Comparison of ENCODE assay signal across 15 cellular contexts in the genomic region with DNA sequence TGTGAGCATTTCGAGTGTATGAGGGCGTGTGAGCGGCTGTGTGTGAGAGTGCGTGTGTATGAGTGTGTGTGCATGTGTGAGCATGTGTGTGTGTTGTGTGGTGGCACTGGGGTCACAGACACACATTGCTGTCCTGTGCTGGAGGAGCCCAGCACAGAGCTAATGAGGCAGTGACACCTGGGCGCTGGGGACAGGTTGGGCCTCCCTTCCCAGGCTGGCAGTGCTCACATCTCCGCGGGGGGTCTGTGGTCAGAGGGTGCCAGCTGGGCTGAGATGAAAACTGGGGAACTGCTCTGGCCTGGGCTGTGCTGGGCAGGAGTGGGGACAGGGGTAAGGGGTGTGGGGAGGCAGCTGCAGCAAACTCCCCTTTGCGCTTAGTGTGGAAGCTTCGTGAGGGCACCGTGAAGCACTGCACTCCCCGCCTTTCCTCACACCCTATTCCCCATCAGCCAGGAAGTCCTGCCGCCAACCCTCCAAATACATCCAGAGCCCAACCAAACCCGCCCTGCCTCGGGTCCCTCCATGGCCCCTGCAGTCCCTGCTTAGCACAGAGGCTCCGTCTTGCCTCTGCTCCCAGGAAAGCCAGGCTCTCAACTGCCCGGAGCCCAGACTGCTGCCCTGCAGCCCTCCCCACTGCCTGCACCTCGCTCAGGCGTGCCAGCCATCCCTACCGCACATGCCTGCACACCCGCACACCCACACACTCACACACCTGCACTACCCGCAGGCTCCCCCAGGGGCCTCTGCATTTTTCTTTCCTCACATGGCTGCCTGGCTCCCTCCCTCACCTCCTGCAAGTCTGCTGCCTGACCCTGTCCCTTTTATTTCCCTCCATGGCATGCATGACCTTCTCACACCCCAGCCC.
DNase-seq lines count a peak whose midpoint lies in the region; ATAC-seq, FAIRE-seq and TF ChIP-seq lines count a peak whose summit lies in the region.
"Had no signal": no experiment of that assay in that cellular context is flagged by ENCODE, and none has a peak within 500 bp of the region (broad histone marks: within the 10 kb centered on the region; RNA-seq: fewer than 3 reads in every experiment).

No MANE protein-coding gene starts in this region.

- peak; percentile 38 for DNase-seq in DMS53 (lab: John Stamatoyannopoulos, UW)
- no peak for DNase-seq in DMS53 treated with DMSO at 0.1 percent for 48 hours (lab: John Stamatoyannopoulos, UW; ENCODE audit: unreplicated experiment)
- no peak for DNase-seq in bronchial epithelial cell (ENCODE audit: low read depth)
- DNase-seq in neural crest cell (ENCODE audit: low read depth, low spot score), result no peak
- no peak for DNase-seq in urothelium cell line (ENCODE audit: low spot score)
- DNase-seq in activated CD4-positive, alpha-beta T cell treated with anti-CD3 and anti-CD28 coated beads, Interleukin-2, amount 10 ng/mL, durations not matched to agents 24 days and 14 days, result no peak
- DNase-seq: 8988T; erythroblast; NCI-H748 treated with DMSO at 0.1 percent for 48 hours; retina; stimulated activated CD8-positive, alpha-beta memory T cell treated with anti-CD3 and anti-CD28 coated beads, Interleukin-4, amount 100 ng/mL, for 48 hours had no signal

- H3K4me1 ChIP-seq in HEK293 (ENCODE audit: control insufficient read depth, insufficient read depth, low read length), result no peaks in the 10 kb centered on the region

- H3K9me3 ChIP-seq in HEK293 (ENCODE audit: control insufficient read depth, insufficient read depth, low read depth, low read length), result no peaks in the 10 kb centered on the region

- POLR2A ChIA-PET in HEK293 (lab: Yijun Ruan, JAX), result no interaction called here

- FAIRE-seq in bronchial epithelial cell (lab: Jason Lieb, UNC), result no peak
- no peak for FAIRE-seq in urothelium cell line (lab: Jason Lieb, UNC)

- intact Hi-C loops in activated CD4-positive, alpha-beta T cell treated with anti-CD3 and anti-CD28 coated beads, Interleukin-2, amount 10 ng/mL, durations not matched to agents 24 days and 14 days (cut with micrococcal nuclease), result loop anchor here (5.0 kb wide), 3 partner anchors 242 to 622 kb away; a partner anchor contains a TSS

- H3K27me3 Mint-ChIP-seq in neural crest cell (ENCODE audit: low read depth), result peaks cover 2% of the 10 kb centered on the region
- peaks cover 2% of the 10 kb centered on the region for H3K27me3 Mint-ChIP-seq in activated CD4-positive, alpha-beta T cell treated with anti-CD3 and anti-CD28 coated beads, Interleukin-2, amount 10 ng/mL, durations not matched to agents 24 days and 14 days

- peak overlapping the region; percentile 0 for H3K27ac Mint-ChIP-seq in neural crest cell (ENCODE audit: unreplicated experiment)
- no peak overlapping the region for H3K27ac Mint-ChIP-seq in activated CD4-positive, alpha-beta T cell treated with anti-CD3 and anti-CD28 coated beads, Interleukin-2, amount 10 ng/mL, durations not matched to agents 24 days and 14 days
- H3K27ac Mint-ChIP-seq: activated naive CD4-positive, alpha-beta T cell treated with anti-CD3 and anti-CD28 coated beads, Interleukin-2, amount 50 U/mL, for 72 hours had no signal

- no peaks in the 10 kb centered on the region for H3K36me3 ChIP-seq in HEK293 (ENCODE audit: control insufficient read depth in 2 of 2, insufficient read depth in 1 of 2, low read length in 2 of 2)
- no peaks in the 10 kb centered on the region for H3K36me3 ChIP-seq in bronchial epithelial cell (ENCODE audit: control insufficient read depth, insufficient read depth, low read length)

- TF ChIP-seq CTCF in HEK293 (tag by site-specific recombination; IDR thresholded peaks at IDR 0.05), result 0 out of 2 replicates have a peak, but pooled peaks have one; percentile 12
- TF ChIP-seq CTCF in bronchial epithelial cell (IDR thresholded peaks at IDR 0.05; ENCODE audit: insufficient read depth, low read length, severe bottlenecking), result peak; percentile 33
- TF ChIP-seq CTCF in neural crest cell (conservative IDR thresholded peaks at IDR 0.05), result peak; percentile 50

- no peak overlapping the region for H3K27ac ChIP-seq in HEK293 (ENCODE audit: extremely low read depth, low read depth, low read length)

- CTCF ChIA-PET in HEK293 (lab: Yijun Ruan, JAX), result interaction anchor here (0.5 to 1.3 kb wide), 4 partner anchors 10 to 624 kb away, joined by 3 to 5 read pairs (median 5); a partner anchor contains a TSS

- H3K27me3 ChIP-seq in bronchial epithelial cell (ENCODE audit: control insufficient read depth, insufficient read depth, low read length), result peaks cover 9% of the 10 kb centered on the region

- ATAC-seq in GM21447 (IDR thresholded peaks at IDR 0.05; ENCODE audit: unreplicated experiment), result no peak

- H3K4me3 ChIP-seq in HEK293 (ENCODE audit: low read depth, low read length), result no peak overlapping the region
- no peak overlapping the region for H3K4me3 ChIP-seq in bronchial epithelial cell (ENCODE audit: low read depth, low read length)
- H3K4me3 ChIP-seq: lung had no signal

- no peaks in the 10 kb centered on the region for H3K9me3 Mint-ChIP-seq in neural crest cell
- no peaks in the 10 kb centered on the region for H3K9me3 Mint-ChIP-seq in activated CD4-positive, alpha-beta T cell treated with anti-CD3 and anti-CD28 coated beads, Interleukin-2, amount 10 ng/mL, durations not matched to agents 24 days and 14 days
- H3K9me3 Mint-ChIP-seq: activated naive CD4-positive, alpha-beta T cell treated with anti-CD3 and anti-CD28 coated beads, Interleukin-2, amount 50 U/mL, for 72 hours had no signal

- H3K4me1 Mint-ChIP-seq in neural crest cell, result peaks cover 18% of the 10 kb centered on the region
- no peaks in the 10 kb centered on the region for H3K4me1 Mint-ChIP-seq in activated CD4-positive, alpha-beta T cell treated with anti-CD3 and anti-CD28 coated beads, Interleukin-2, amount 10 ng/mL, durations not matched to agents 24 days and 14 days

- H3K36me3 Mint-ChIP-seq in neural crest cell (ENCODE audit: low read depth), result no peaks in the 10 kb centered on the region
- no peaks in the 10 kb centered on the region for H3K36me3 Mint-ChIP-seq in activated CD4-positive, alpha-beta T cell treated with anti-CD3 and anti-CD28 coated beads, Interleukin-2, amount 10 ng/mL, durations not matched to agents 24 days and 14 days (ENCODE audit: low read depth)
- H3K36me3 Mint-ChIP-seq: activated naive CD4-positive, alpha-beta T cell treated with anti-CD3 and anti-CD28 coated beads, Interleukin-2, amount 50 U/mL, for 72 hours had no signal

- no peak overlapping the region for H3K4me3 Mint-ChIP-seq in neural crest cell
- no peak overlapping the region for H3K4me3 Mint-ChIP-seq in activated CD4-positive, alpha-beta T cell treated with anti-CD3 and anti-CD28 coated beads, Interleukin-2, amount 10 ng/mL, durations not matched to agents 24 days and 14 days

TF ChIP-seq in HEK293, 187 proteins besides CTCF, POLR2A, EP300 and RAD21:
- TF ChIP-seq ZNF560 (tag by site-specific recombination; IDR thresholded peaks at IDR 0.05; ENCODE audit: borderline replicate concordance), result no peak
- 0 out of 2 replicates have a peak, but pooled peaks have one; percentile 16 for TF ChIP-seq ZFHX2 (tag by site-specific recombination; conservative IDR thresholded peaks at IDR 0.05)
